In the genomic region with DNA sequence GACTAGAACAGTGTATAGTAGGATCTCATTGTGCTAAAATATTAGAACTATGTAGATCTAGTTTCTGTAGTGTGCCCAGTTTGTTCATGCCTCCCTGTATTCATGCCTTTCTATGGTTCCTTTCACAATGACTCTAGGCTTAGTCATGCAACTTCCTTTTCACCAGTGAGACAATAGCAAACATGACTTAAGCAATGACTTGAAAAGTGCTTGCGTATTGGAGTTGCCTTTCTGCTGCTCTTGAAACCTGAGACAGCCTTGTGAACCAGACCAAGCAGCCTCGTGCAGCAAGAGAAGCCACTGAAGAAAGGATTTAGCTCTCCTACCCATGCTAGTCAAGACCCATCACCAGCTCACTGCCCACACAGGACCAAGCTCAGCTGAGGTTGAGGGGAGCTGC, we compare ENCODE assay signal across 8 cellular contexts.
A peak's percentile ranks its signal among the peaks of the same experiment; 100 is the strongest.
DNase-seq lines count a peak whose midpoint lies in the region; ATAC-seq and TF ChIP-seq lines count a peak whose summit lies in the region.

No MANE protein-coding gene starts in this region.

- peak; percentile 79 for ATAC-seq in GM21619 (IDR thresholded peaks at IDR 0.05; ENCODE audit: unreplicated experiment)
- ATAC-seq in esophagus mucosa, result peak; percentile 98

- peak; percentile 94 for DNase-seq in AG09309 (ENCODE audit: low read depth)
- DNase-seq in MG63, result peak; percentile 67
- no peak for DNase-seq in right atrium auricular region (ENCODE audit: low spot score)
- DNase-seq in stimulated activated CD4-positive, alpha-beta T cell treated with anti-CD3 and anti-CD28 coated beads, Interleukin-4, amount 100 ng/mL, for 24 hours, result no peak
- DNase-seq in DMS114 treated with DMSO at 0.1 percent for 48 hours (lab: John Stamatoyannopoulos, UW; ENCODE audit: unreplicated experiment), result no peak
- no peak for DNase-seq in ecto neural progenitor cell (ENCODE audit: low spot score)

- TF ChIP-seq CTCF in AG09309 (IDR thresholded peaks at IDR 0.05; ENCODE audit: control insufficient read depth, insufficient read depth, low read depth, low read length, missing control alignments) (no peak), right atrium auricular region (IDR thresholded peaks at IDR 0.05) (no peak)

- H3K4me1 ChIP-seq in right atrium auricular region, result no peaks in the 10 kb centered on the region

- H3K27ac ChIP-seq in right atrium auricular region, result no peak overlapping the region

- peaks cover 7% of the 10 kb centered on the region; the same call in 1 of the 2 replicates for H3K36me3 ChIP-seq in MG63
- no peaks in the 10 kb centered on the region for H3K36me3 ChIP-seq in right atrium auricular region

- H3K9me3 ChIP-seq in MG63 (peaks cover 21% of the 10 kb centered on the region), right atrium auricular region (peaks cover 3 to 24% of the 10 kb centered on the region in 2 donors)

- H3K4me3 ChIP-seq in AG09309 (ENCODE audit: control insufficient read depth, low read depth, low read length), result no peak overlapping the region
- H3K4me3 ChIP-seq in MG63, result no peak overlapping the region
- no peak overlapping the region for H3K4me3 ChIP-seq in right atrium auricular region

- H3K27me3 ChIP-seq in MG63 (no peaks in the 10 kb centered on the region), right atrium auricular region (no peaks in the 10 kb centered on the region)

Comparison
In these comparisons a context has a peak if more than half of its experiments do, and no peak if none do; other contexts are left out.
1. DNase-seq: peak in AG09309 (single experiment) and MG63 (single experiment); none in right atrium auricular region (single experiment), stimulated activated CD4-positive, alpha-beta T cell treated with anti-CD3 and anti-CD28 coated beads, Interleukin-4, amount 100 ng/mL, for 24 hours (single experiment), DMS114 treated with DMSO at 0.1 percent for 48 hours (single experiment) and ecto neural progenitor cell (single experiment).